ENCODE assay signal across 26 cellular contexts in the genomic region with DNA sequence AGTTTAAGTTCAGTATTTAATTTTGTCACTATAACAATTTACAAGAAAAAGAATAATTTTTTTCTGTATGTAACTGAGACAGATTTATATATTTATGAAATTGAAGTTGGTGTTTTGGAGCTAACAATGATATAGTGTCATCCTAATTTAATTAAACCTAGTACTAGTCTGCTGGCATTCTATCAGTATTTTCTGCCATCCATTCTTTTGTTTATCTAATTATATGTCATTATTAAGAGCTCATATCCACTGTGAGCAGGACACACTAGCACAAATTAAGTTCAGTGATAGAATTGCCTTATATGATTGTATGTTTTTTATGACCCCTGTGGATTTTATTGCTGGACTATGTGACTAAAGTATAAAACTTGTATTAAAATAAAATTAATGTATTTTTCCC.
"Had no signal": no experiment of that assay in that cellular context is flagged by ENCODE, and none has a peak within 500 bp of the region (broad histone marks: within the 10 kb centered on the region; RNA-seq: fewer than 3 reads in every experiment).

No MANE protein-coding gene starts in this region.

- H3K4me1 ChIP-seq: stomach, suprapubic skin, testis, thyroid gland, tibial artery, tibial nerve, transverse colon, upper lobe of left lung, upper lobe of right lung, uterus, vagina had no signal

- H3K27ac ChIP-seq: stomach, suprapubic skin, testis, thoracic aorta, thyroid gland, tibial artery, tibial nerve, transverse colon, upper lobe of left lung, upper lobe of right lung, uterus, vagina had no signal

- H3K27me3 ChIP-seq: stomach, suprapubic skin, testis, thyroid gland, tibial artery, tibial nerve, transverse colon, upper lobe of left lung, upper lobe of right lung, uterus, vagina had no signal

- H3K9me3 ChIP-seq: stomach, suprapubic skin, testis, thoracic aorta, thyroid gland, tibial artery, tibial nerve, transverse colon, upper lobe of left lung, upper lobe of right lung, uterus, vagina had no signal

- H3K4me3 ChIP-seq: stomach, suprapubic skin, testis, thoracic aorta, thyroid gland, tibial artery, tibial nerve, transverse colon, upper lobe of left lung, upper lobe of right lung, uterus, vagina had no signal

- DNase-seq: stimulated activated CD4-positive, alpha-beta T cell treated with anti-CD3 and anti-CD28 coated beads, Interleukin-2, amount 100 ng/mL, for 48 hours; stimulated activated CD4-positive, alpha-beta T cell treated with anti-CD3 and anti-CD28 coated beads, Interleukin-4, amount 100 ng/mL, for 1 hour; stimulated activated CD4-positive, alpha-beta T cell treated with anti-CD3 and anti-CD28 coated beads, Interleukin-4, amount 100 ng/mL, for 24 hours; stimulated activated CD4-positive, alpha-beta T cell treated with anti-CD3 and anti-CD28 coated beads, Interleukin-4, amount 100 ng/mL, for 4 hours; stimulated activated CD8-positive, alpha-beta memory T cell treated with anti-CD3 and anti-CD28 coated beads, Interleukin-4, amount 100 ng/mL, for 48 hours; stimulated activated naive B cell treated with anti-CD40 and anti-IgM and Interleukin-4, amounts not matched to agents 10 μg/mL and 1 μg/mL and 100 μg/mL, for 72 hours; stimulated activated naive CD4-positive, alpha-beta T cell; stimulated activated naive CD4-positive, alpha-beta T cell treated with Interleukin-2 at 50 U/mL for 16 hours; stimulated activated naive CD8-positive, alpha-beta T cell treated with anti-CD3 and anti-CD28 coated beads, Interleukin-15, amount 100 ng/mL, for 72 hours; stimulated activated naive CD8-positive, alpha-beta T cell treated with anti-CD3 and anti-CD28 coated beads, Interleukin-15, Interleukin-2, amounts not matched to agents 100 U/mL and 50 U/mL, for 24 hours; stomach; substantia nigra; testis; thyroid gland; tibial artery; transverse colon; trophoblast cell; upper lobe of left lung; upper lobe of right lung; uterus had no signal

- H3K36me3 ChIP-seq: stomach, suprapubic skin, thoracic aorta, thyroid gland, tibial artery, tibial nerve, transverse colon, upper lobe of left lung, upper lobe of right lung, uterus, vagina had no signal

- ATAC-seq: stimulated activated effector memory CD8-positive, alpha-beta T cell treated with anti-CD3 and anti-CD28 coated beads, Interleukin-12 subunit alpha, Interleukin-12 subunit beta, amount 100 ng/mL, for 72 hours; stimulated activated memory B cell treated with anti-CD40 and anti-IgM and Interleukin-4, amounts not matched to agents 10 μg/mL and 1 μg/mL and 100 μg/mL, for 72 hours; stimulated activated naive B cell treated with anti-CD40 and anti-IgM and Interleukin-4, amounts not matched to agents 10 μg/mL and 1 μg/mL and 100 μg/mL, for 72 hours; stimulated activated naive CD8-positive, alpha-beta T cell treated with anti-CD3 and anti-CD28 coated beads, Interleukin-15, amount 100 ng/mL, for 72 hours; stimulated activated naive CD8-positive, alpha-beta T cell treated with anti-CD3 and anti-CD28 coated beads, Interleukin-15, Interleukin-2, amounts not matched to agents 100 U/mL and 50 U/mL, for 24 hours; upper lobe of right lung had no signal
